8 cellular contexts compared by ENCODE assay signal in the genomic region with DNA sequence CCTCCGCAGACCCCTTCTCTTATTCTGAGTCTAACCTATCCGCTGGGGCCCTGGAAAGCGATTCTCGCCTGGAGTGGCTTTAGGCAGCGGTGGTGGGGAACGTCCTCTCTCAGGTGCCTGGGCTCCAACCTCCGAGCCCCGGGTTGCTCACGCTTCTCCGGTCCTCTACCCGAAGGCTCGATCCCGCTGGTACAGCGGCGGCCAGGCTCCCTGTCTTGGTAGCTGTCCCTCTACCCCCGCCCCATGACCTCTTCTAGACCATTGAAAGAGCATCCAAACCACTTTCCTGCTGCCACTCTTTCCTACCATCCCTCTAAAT. TPM values are rescaled to one million over a fixed set of nuclear protein-coding genes. Genes with fewer than 3 reads are reported as not detected.
DNase-seq lines count a peak whose midpoint lies in the region; ATAC-seq and TF ChIP-seq lines count a peak whose summit lies in the region.

No MANE protein-coding gene starts in this region.

- H3K27me3 ChIP-seq in ACC112 (ENCODE audit: insufficient read depth, low read length): no peaks in the 10 kb centered on the region
- no peaks in the 10 kb centered on the region for H3K27me3 ChIP-seq in PC-9 (ENCODE audit: insufficient read depth, low read depth)
- H3K27me3 ChIP-seq in effector memory CD4-positive, alpha-beta T cell (replicated peaks; ENCODE audit: control insufficient read depth, insufficient read depth, low read length, poor library complexity, severe bottlenecking): no peaks in the 10 kb centered on the region
- peaks cover 3 to 8% of the 10 kb centered on the region in 2 donors for H3K27me3 ChIP-seq in mucosa of rectum (ENCODE audit: control insufficient read depth in 2 of 2, insufficient read depth in 2 of 2, low read length in 2 of 2)

- intact Hi-C loops in PC-9 (cut with micrococcal nuclease; ENCODE audit: unreplicated experiment): loop anchor here (1.0 to 2.0 kb wide), 3 partner anchors 98 to 223 kb away; no protein-coding TSS in a partner anchor

- DNase-seq in PC-9: no peak
- no peak for DNase-seq in effector memory CD4-positive, alpha-beta T cell
- DNase-seq in NCI-H510A (lab: John Stamatoyannopoulos, UW): no peak
- no peak for DNase-seq in NCI-H345 (lab: John Stamatoyannopoulos, UW)

- H3K79me2 ChIP-seq in ACC112 (ENCODE audit: control insufficient read depth, insufficient read depth, low read length, unreplicated experiment): peaks cover 51% of the 10 kb centered on the region
- peaks cover 52% of the 10 kb centered on the region for H3K79me2 ChIP-seq in PC-9 (ENCODE audit: low read depth)

- TF ChIP-seq POLR2A in GM18505 (IDR thresholded peaks at IDR 0.05; ENCODE audit: borderline replicate concordance, extremely low read depth, insufficient read depth, insufficient read length): no peak

- H2AFZ ChIP-seq in ACC112 (ENCODE audit: low read length, unreplicated experiment) (peak overlapping the region; percentile 87), PC-9 (peak overlapping the region; percentile 84)

- ATAC-seq in GM18505 (IDR thresholded peaks at IDR 0.05; ENCODE audit: unreplicated experiment) (peak; percentile 31), HG03095 (IDR thresholded peaks at IDR 0.05; ENCODE audit: unreplicated experiment) (peak; percentile 20)

- H3K4me3 ChIP-seq in ACC112 (ENCODE audit: low read depth, low read length) (peak overlapping the region; percentile 99), PC-9 (peak overlapping the region; percentile 99), mucosa of rectum (ENCODE audit: low read length in 2 of 2) (peak overlapping the region; percentile 67 to 81)
- peak overlapping the region; percentile 71 for H3K4me3 ChIP-seq in effector memory CD4-positive, alpha-beta T cell (ENCODE audit: insufficient read depth, low read depth, low read length, poor library complexity, severe bottlenecking)

- TSS peak; percentile 91 for BruUV-seq in PC-9 (replicated peaks; lab: Mats Ljungman, UMichigan)

- peak overlapping the region; percentile 90 for H3K4me2 ChIP-seq in PC-9

- POLR2A ChIA-PET in PC-9 (lab: Charles Lee; ENCODE audit: unreplicated experiment): interaction anchor here (0.7 kb wide), 1 partner anchor 186 kb away, joined by 8 read pairs; no protein-coding TSS in a partner anchor

- H3K27ac ChIP-seq in ACC112 (ENCODE audit: low read depth, low read length): peak overlapping the region; percentile 69
- H3K27ac ChIP-seq in PC-9: peak overlapping the region; percentile 85
- peak overlapping the region; percentile 67 for H3K27ac ChIP-seq in effector memory CD4-positive, alpha-beta T cell (ENCODE audit: insufficient read depth, low read length, poor library complexity, severe bottlenecking)
- H3K27ac ChIP-seq in mucosa of rectum (ENCODE audit: low read depth in 2 of 2, low read length in 2 of 2): peak overlapping the region; percentile 81 to 83

- H3K36me3 ChIP-seq in ACC112 (ENCODE audit: insufficient read depth, low read length) (no peaks in the 10 kb centered on the region), PC-9 (ENCODE audit: low read depth) (no peaks in the 10 kb centered on the region), mucosa of rectum (ENCODE audit: control insufficient read depth in 2 of 2, insufficient read depth in 2 of 2, low read length in 2 of 2) (no peaks in the 10 kb centered on the region)
- no peaks in the 10 kb centered on the region for H3K36me3 ChIP-seq in effector memory CD4-positive, alpha-beta T cell (ENCODE audit: control insufficient read depth, insufficient read depth, low read length)

- H3K9me3 ChIP-seq in PC-9 (ENCODE audit: insufficient read depth, low read depth) (no peaks in the 10 kb centered on the region), mucosa of rectum (ENCODE audit: control insufficient read depth in 2 of 2, low read length in 2 of 2) (no peaks in the 10 kb centered on the region)
- no peaks in the 10 kb centered on the region for H3K9me3 ChIP-seq in effector memory CD4-positive, alpha-beta T cell (ENCODE audit: control insufficient read depth, low read length)

- peak overlapping the region; percentile 76 to 83 for H3K9ac ChIP-seq in mucosa of rectum (ENCODE audit: low read depth in 1 of 2, low read length in 2 of 2)

- CTCF ChIA-PET in PC-9 (lab: Charles Lee): interaction anchor here (0.7 to 0.8 kb wide), 2 partner anchors 195 to 211 kb away, joined by 3 to 5 read pairs; no protein-coding TSS in a partner anchor

- no peaks in the 10 kb centered on the region for H3K9me2 ChIP-seq in PC-9 (ENCODE audit: insufficient read depth)

- H3K4me1 ChIP-seq in ACC112 (ENCODE audit: control insufficient read depth, insufficient read depth, low read length, unreplicated experiment): peaks cover 35% of the 10 kb centered on the region
- H3K4me1 ChIP-seq in PC-9 (replicated peaks; ENCODE audit: insufficient read depth): peaks cover 18% of the 10 kb centered on the region
- peaks cover 8% of the 10 kb centered on the region for H3K4me1 ChIP-seq in effector memory CD4-positive, alpha-beta T cell (ENCODE audit: control insufficient read depth, insufficient read depth, low read length, poor library complexity, severe bottlenecking)
- peaks cover 12 to 24% of the 10 kb centered on the region in 2 donors for H3K4me1 ChIP-seq in mucosa of rectum (ENCODE audit: control insufficient read depth in 2 of 2, insufficient read depth in 2 of 2, low read length in 2 of 2)

- no peak for TF ChIP-seq CTCF in PC-9 (conservative IDR thresholded peaks at IDR 0.05)

- 0 out of 2 replicates have a peak, but pooled peaks cover 10% of the 10 kb centered on the region for H4K20me1 ChIP-seq in PC-9 (ENCODE audit: insufficient read depth)

- H3F3A ChIP-seq in PC-9 (ENCODE audit: insufficient read depth, low read depth): peaks cover 9% of the 10 kb centered on the region

RNA-seq across cellular contexts. Expression of gene HEBP1, which starts 0.5 kb away (rescaled TPM):
- total RNA-seq in PC-9 (2021): 148 and 195 TPM in 2 replicates

RNA-seq across cellular contexts. Expression of gene FAM234B, which starts 43.6 kb away (rescaled TPM):
- total RNA-seq in PC-9 (2021): 7.3 and 7.5 TPM in 2 replicates

RNA-seq across cellular contexts. Expression of gene GPRC5D, which starts 48.6 kb away (rescaled TPM):
- not detected in 2 replicates for total RNA-seq in PC-9 (2021)
